ENCODE assay signal across 14 cellular contexts in the genomic region with DNA sequence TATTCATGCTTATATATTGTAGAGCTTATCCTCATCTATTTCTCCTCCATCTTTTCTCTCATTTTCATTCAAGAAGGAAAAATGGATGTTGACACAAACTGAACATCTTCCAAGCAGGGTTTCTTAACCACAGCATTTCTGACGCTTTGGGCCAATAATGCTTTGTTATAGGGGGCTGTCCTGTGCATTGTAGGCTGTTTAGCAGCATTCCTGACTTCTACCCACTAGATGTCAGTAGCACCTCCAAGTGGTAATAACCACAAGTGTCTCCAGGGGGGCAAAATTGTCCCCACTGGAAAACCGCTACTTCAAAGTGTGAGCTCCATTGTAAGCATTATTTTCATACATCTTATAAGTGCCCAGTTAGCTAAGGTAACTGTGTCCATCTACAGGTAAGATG. TPM values are rescaled to one million over a fixed set of nuclear protein-coding genes. Genes with fewer than 3 reads are reported as not detected.
DNase-seq lines count a peak whose midpoint lies in the region; ATAC-seq and TF ChIP-seq lines count a peak whose summit lies in the region.
"Had no signal": no experiment of that assay in that cellular context is flagged by ENCODE, and none has a peak within 500 bp of the region (broad histone marks: within the 10 kb centered on the region; RNA-seq: fewer than 3 reads in every experiment).

No MANE protein-coding gene starts in this region.

- CTCF ChIA-PET in activated CD4-positive, alpha-beta memory T cell treated with anti-CD3 and anti-CD28 coated beads, Interleukin-2, amount 10 ng/mL, durations not matched to agents 7 days and 5 days (lab: Charles Lee), result no interaction called here

- no peaks in the 10 kb centered on the region for H3K4me1 ChIP-seq in cardiac muscle cell (ENCODE audit: low read depth)
- H3K4me1 ChIP-seq: vagina had no signal

- no peak for ATAC-seq in Right ventricle myocardium superior (ENCODE audit: poor library complexity)

- no peaks in the 10 kb centered on the region for H3K9me3 ChIP-seq in cardiac muscle cell (ENCODE audit: low read depth)
- H3K9me3 ChIP-seq: vagina had no signal

- no peak overlapping the region for H3K4me3 Mint-ChIP-seq in type B pancreatic cell
- H3K4me3 Mint-ChIP-seq in activated CD4-positive, alpha-beta memory T cell treated with anti-CD3 and anti-CD28 coated beads, Interleukin-2, amount 10 ng/mL, durations not matched to agents 7 days and 5 days, result no peak overlapping the region
- no peak overlapping the region for H3K4me3 Mint-ChIP-seq in nephron progenitor cell
- H3K4me3 Mint-ChIP-seq: CD4-positive, CD25-positive, alpha-beta regulatory T cell had no signal

- H3K36me3 Mint-ChIP-seq in type B pancreatic cell (no peaks in the 10 kb centered on the region), nephron progenitor cell (ENCODE audit: low read depth) (no peaks in the 10 kb centered on the region)
- no peaks in the 10 kb centered on the region for H3K36me3 Mint-ChIP-seq in activated CD4-positive, alpha-beta memory T cell treated with anti-CD3 and anti-CD28 coated beads, Interleukin-2, amount 10 ng/mL, durations not matched to agents 7 days and 5 days (ENCODE audit: low read depth)
- H3K36me3 Mint-ChIP-seq: CD4-positive, CD25-positive, alpha-beta regulatory T cell had no signal

- H3K27me3 Mint-ChIP-seq in type B pancreatic cell (no peaks in the 10 kb centered on the region), nephron progenitor cell (ENCODE audit: low read depth, poor library complexity) (peaks cover 7% of the 10 kb centered on the region)
- H3K27me3 Mint-ChIP-seq in activated CD4-positive, alpha-beta memory T cell treated with anti-CD3 and anti-CD28 coated beads, Interleukin-2, amount 10 ng/mL, durations not matched to agents 7 days and 5 days, result peaks cover 1% of the 10 kb centered on the region

- no peaks in the 10 kb centered on the region for H3K27me3 ChIP-seq in cardiac muscle cell
- H3K27me3 ChIP-seq: vagina had no signal

- no peaks in the 10 kb centered on the region for H3K4me1 Mint-ChIP-seq in type B pancreatic cell (ENCODE audit: unreplicated experiment)
- no peaks in the 10 kb centered on the region for H3K4me1 Mint-ChIP-seq in activated CD4-positive, alpha-beta memory T cell treated with anti-CD3 and anti-CD28 coated beads, Interleukin-2, amount 10 ng/mL, durations not matched to agents 7 days and 5 days
- no peaks in the 10 kb centered on the region for H3K4me1 Mint-ChIP-seq in nephron progenitor cell
- H3K4me1 Mint-ChIP-seq: CD4-positive, CD25-positive, alpha-beta regulatory T cell had no signal

- H3K4me3 ChIP-seq in cardiac muscle cell, result no peak overlapping the region
- H3K4me3 ChIP-seq: vagina had no signal

- intact Hi-C loops in Right ventricle myocardium superior (cut with DNase I), result no loop called here

- H3K9me3 Mint-ChIP-seq in type B pancreatic cell (no peaks in the 10 kb centered on the region), nephron progenitor cell (no peaks in the 10 kb centered on the region)
- H3K9me3 Mint-ChIP-seq in activated CD4-positive, alpha-beta memory T cell treated with anti-CD3 and anti-CD28 coated beads, Interleukin-2, amount 10 ng/mL, durations not matched to agents 7 days and 5 days, result no peaks in the 10 kb centered on the region
- H3K9me3 Mint-ChIP-seq: CD4-positive, CD25-positive, alpha-beta regulatory T cell had no signal

- no peaks in the 10 kb centered on the region for H3K36me3 ChIP-seq in cardiac muscle cell
- H3K36me3 ChIP-seq: vagina had no signal

- TF ChIP-seq CTCF in cardiac muscle cell (IDR thresholded peaks at IDR 0.05; ENCODE audit: low read depth, low read length) (peak; percentile 59), type B pancreatic cell (conservative IDR thresholded peaks at IDR 0.05) (peak; percentile 34), nephron progenitor cell (IDR thresholded peaks at IDR 0.05) (no peak)

- POLR2A ChIA-PET in activated CD4-positive, alpha-beta memory T cell treated with anti-CD3 and anti-CD28 coated beads, Interleukin-2, amount 10 ng/mL, durations not matched to agents 7 days and 5 days (lab: Charles Lee), result no interaction called here

- no peak overlapping the region for H3K27ac ChIP-seq in cardiac muscle cell
- H3K27ac ChIP-seq: vagina had no signal

- H3K27ac Mint-ChIP-seq in type B pancreatic cell (no peak overlapping the region), nephron progenitor cell (no peak overlapping the region)
- H3K27ac Mint-ChIP-seq in activated CD4-positive, alpha-beta memory T cell treated with anti-CD3 and anti-CD28 coated beads, Interleukin-2, amount 10 ng/mL, durations not matched to agents 7 days and 5 days, result no peak overlapping the region
- H3K27ac Mint-ChIP-seq: CD4-positive, CD25-positive, alpha-beta regulatory T cell had no signal

- DNase-seq in cardiac muscle cell (ENCODE audit: low read depth in 1 of 2, low spot score in 1 of 2) (peak; percentile 21 to 55), Right ventricle myocardium superior (no peak), OCI-M1 (lab: John Stamatoyannopoulos, UW) (peak; percentile 27), fibroblast of gingiva (ENCODE audit: low read depth) (peak; percentile 9), type B pancreatic cell (ENCODE audit: extremely low spot score, unreplicated experiment) (no peak), nephron progenitor cell (no peak)
- DNase-seq in activated CD4-positive, alpha-beta memory T cell treated with anti-CD3 and anti-CD28 coated beads, Interleukin-2, amount 10 ng/mL, durations not matched to agents 7 days and 5 days, result no peak
- no peak for DNase-seq in activated CD4-positive, CD25-positive, alpha-beta regulatory T cell (lab: John Stamatoyannopoulos, UW)
- DNase-seq: activated naive CD4-positive, alpha-beta T cell; CD4-positive, CD25-positive, alpha-beta regulatory T cell; NCI-H1436 treated with DMSO at 0.1 percent for 48 hours; T1000 had no signal

RNA-seq across cellular contexts. Expression of a gene that starts 2.6 kb away (rescaled TPM):
- total RNA-seq in cardiac muscle cell, result not detected in 2 replicates
- not detected in 2 replicates for polyA plus RNA-seq in cardiac muscle cell
- total RNA-seq in Right ventricle myocardium superior, result not detected
- total RNA-seq in type B pancreatic cell (ENCODE audit: low replicate concordance), result not detected in 2 replicates
- total RNA-seq in activated CD4-positive, alpha-beta memory T cell treated with anti-CD3 and anti-CD28 coated beads, Interleukin-2, amount 10 ng/mL, durations not matched to agents 7 days and 5 days, result not detected
- total RNA-seq: CD4-positive, CD25-positive, alpha-beta regulatory T cell; myocyte; vagina had no signal
- polyA plus RNA-seq: CD4-positive, CD25-positive, alpha-beta regulatory T cell had no signal

Comparison
In these comparisons a context has a peak if more than half of its experiments do, and no peak if none do; other contexts are left out.
1. DNase-seq: peak in cardiac muscle cell (2 of 2), OCI-M1 (single experiment) and fibroblast of gingiva (single experiment); none in Right ventricle myocardium superior (single experiment), type B pancreatic cell (single experiment), activated CD4-positive, alpha-beta memory T cell treated with anti-CD3 and anti-CD28 coated beads, Interleukin-2, amount 10 ng/mL, durations not matched to agents 7 days and 5 days (single experiment), activated CD4-positive, CD25-positive, alpha-beta regulatory T cell (0 of 4) and nephron progenitor cell (single experiment).